7 cellular contexts compared by ENCODE assay signal in genomic region chr3:106033654-106034053, GRCh38.
"Had no signal": no experiment of that assay in that cellular context is flagged by ENCODE, and none has a peak within 500 bp of the region (broad histone marks: within the 10 kb centered on the region; RNA-seq: fewer than 3 reads in every experiment).

No MANE protein-coding gene starts in this region.

- H3K9me3 Mint-ChIP-seq: HFFc6 had no signal

- H3K27me3 Mint-ChIP-seq: IgD-negative memory B cell had no signal

- H3K4me3 Mint-ChIP-seq: HFFc6, IgD-negative memory B cell had no signal

- ATAC-seq: HCT116, HepG2 had no signal

- DNase-seq: GM23248, GOT3, H7, HFFc6 had no signal

- H3K27ac Mint-ChIP-seq: HFFc6, IgD-negative memory B cell had no signal

- H3K36me3 Mint-ChIP-seq: IgD-negative memory B cell had no signal
